1 cellular context compared by ENCODE assay signal in the genomic region with DNA sequence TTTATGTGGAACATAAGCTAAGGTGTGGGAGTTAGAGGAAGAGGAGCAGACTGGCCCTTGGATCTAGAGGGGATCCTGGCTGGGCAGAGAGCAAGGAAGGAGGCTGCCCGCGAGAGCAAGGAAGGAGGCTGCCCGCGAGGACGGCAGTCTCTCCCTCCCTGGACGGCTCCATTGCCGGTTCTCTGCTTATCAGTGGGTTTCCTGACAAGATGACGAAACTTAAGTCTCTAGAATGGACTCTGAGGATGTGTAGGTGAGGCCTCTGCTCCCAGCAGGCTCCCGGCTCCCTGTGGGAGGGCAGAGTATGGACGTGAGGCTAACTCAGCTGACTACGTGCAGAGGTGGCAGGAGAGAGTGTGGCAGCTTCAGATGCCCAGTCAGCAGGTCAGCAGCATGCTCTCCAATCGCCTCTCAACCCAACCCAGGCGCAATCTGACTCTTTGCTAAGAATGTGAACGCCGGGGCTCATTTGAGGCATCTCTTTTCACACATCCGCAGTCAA.
A peak's percentile ranks its signal among the peaks of the same experiment; 100 is the strongest.
TF ChIP-seq lines count a peak whose summit lies in the region.

No MANE protein-coding gene starts in this region.

TF ChIP-seq in K562, 482 proteins besides CTCF, POLR2A, EP300 and RAD21 (continued from another document and continues in another):
- no peak for TF ChIP-seq HOMEZ (CRISPR knock-in tag; IDR thresholded peaks at IDR 0.05)
- TF ChIP-seq, protein P1, sequence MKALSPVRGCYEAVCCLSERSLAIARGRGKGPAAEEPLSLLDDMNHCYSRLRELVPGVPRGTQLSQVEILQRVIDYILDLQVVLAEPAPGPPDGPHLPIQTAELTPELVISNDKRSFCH (CRISPR knock-in tag; IDR thresholded peaks at IDR 0.05): no peak
- TF ChIP-seq, protein P1 (tag; IDR thresholded peaks at IDR 0.05): peak; percentile 17; the same call in 1 of the 2 replicates
- TF ChIP-seq MAZ (CRISPR knock-in tag; conservative IDR thresholded peaks at IDR 0.05 in 1 of 2, IDR thresholded peaks at IDR 0.05 in 1 of 2): no peak
- no peak for TF ChIP-seq IRF2 (CRISPR knock-in tag; IDR thresholded peaks at IDR 0.05)
- no peak for TF ChIP-seq NR4A1 (CRISPR knock-in tag; IDR thresholded peaks at IDR 0.05)
- peak; percentile 59; the same call in 1 of the 2 replicates for TF ChIP-seq NR4A1 (tag; IDR thresholded peaks at IDR 0.05)
- TF ChIP-seq TRIM28 (IDR thresholded peaks at IDR 0.05): no peak
- TF ChIP-seq NEUROD1 (IDR thresholded peaks at IDR 0.05; ENCODE audit: borderline replicate concordance, low read depth, low read length, partially characterized antibody): no peak
- TF ChIP-seq DPF2 (IDR thresholded peaks at IDR 0.05): peak; percentile 36; the same call in 1 of the 2 replicates
- TF ChIP-seq ARID1B (IDR thresholded peaks at IDR 0.05): peak; percentile 42; the same call in 1 of the 2 replicates
- TF ChIP-seq CEBPG (CRISPR knock-in tag; IDR thresholded peaks at IDR 0.05): 0 out of 2 replicates have a peak, but pooled peaks have one; percentile 18
- TF ChIP-seq CEBPG (tag; conservative IDR thresholded peaks at IDR 0.05 in 1 of 2, IDR thresholded peaks at IDR 0.05 in 1 of 2): peak; percentile 46 to 70; a peak in 3 of 4 replicates
- TF ChIP-seq TFAM (CRISPR knock-in tag; conservative IDR thresholded peaks at IDR 0.05): no peak
- TF ChIP-seq SFPQ (IDR thresholded peaks at IDR 0.05; ENCODE audit: low read depth, low read length): no peak
- no peak for TF ChIP-seq NCOR1 (IDR thresholded peaks at IDR 0.05)
- TF ChIP-seq ATF7 (IDR thresholded peaks at IDR 0.05): peak; percentile 45
- no peak for TF ChIP-seq EHMT2 (IDR thresholded peaks at IDR 0.05)
- TF ChIP-seq JUN (IDR thresholded peaks at IDR 0.05; ENCODE audit: borderline replicate concordance, low read depth, low read length): no peak
- TF ChIP-seq JUN (CRISPR knock-in tag; IDR thresholded peaks at IDR 0.05; ENCODE audit: borderline replicate concordance): no peak
- TF ChIP-seq, protein P2, sequence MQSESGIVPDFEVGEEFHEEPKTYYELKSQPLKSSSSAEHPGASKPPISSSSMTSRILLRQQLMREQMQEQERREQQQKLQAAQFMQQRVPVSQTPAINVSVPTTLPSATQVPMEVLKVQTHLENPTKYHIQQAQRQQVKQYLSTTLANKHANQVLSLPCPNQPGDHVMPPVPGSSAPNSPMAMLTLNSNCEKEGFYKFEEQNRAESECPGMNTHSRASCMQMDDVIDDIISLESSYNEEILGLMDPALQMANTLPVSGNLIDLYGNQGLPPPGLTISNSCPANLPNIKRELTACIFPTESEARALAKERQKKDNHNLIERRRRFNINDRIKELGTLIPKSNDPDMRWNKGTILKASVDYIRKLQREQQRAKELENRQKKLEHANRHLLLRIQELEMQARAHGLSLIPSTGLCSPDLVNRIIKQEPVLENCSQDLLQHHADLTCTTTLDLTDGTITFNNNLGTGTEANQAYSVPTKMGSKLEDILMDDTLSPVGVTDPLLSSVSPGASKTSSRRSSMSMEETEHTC (IDR thresholded peaks at IDR 0.05): no peak
- peak; percentile 55; the same call in 1 of the 2 replicates for TF ChIP-seq MTA3 (IDR thresholded peaks at IDR 0.05; ENCODE audit: borderline replicate concordance)
- TF ChIP-seq TFAP4 (CRISPR knock-in tag; IDR thresholded peaks at IDR 0.05; ENCODE audit: borderline replicate concordance): peak; percentile 32; the same call in 1 of the 2 replicates
- TF ChIP-seq, protein P3, sequence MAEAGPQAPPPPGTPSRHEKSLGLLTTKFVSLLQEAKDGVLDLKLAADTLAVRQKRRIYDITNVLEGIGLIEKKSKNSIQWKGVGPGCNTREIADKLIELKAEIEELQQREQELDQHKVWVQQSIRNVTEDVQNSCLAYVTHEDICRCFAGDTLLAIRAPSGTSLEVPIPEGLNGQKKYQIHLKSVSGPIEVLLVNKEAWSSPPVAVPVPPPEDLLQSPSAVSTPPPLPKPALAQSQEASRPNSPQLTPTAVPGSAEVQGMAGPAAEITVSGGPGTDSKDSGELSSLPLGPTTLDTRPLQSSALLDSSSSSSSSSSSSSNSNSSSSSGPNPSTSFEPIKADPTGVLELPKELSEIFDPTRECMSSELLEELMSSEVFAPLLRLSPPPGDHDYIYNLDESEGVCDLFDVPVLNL (CRISPR knock-in tag; IDR thresholded peaks at IDR 0.05; ENCODE audit: low read depth): no peak
- peak; percentile 26; the same call in 1 of the 2 replicates for TF ChIP-seq SOX6 (IDR thresholded peaks at IDR 0.05)
- TF ChIP-seq FOXP4 (CRISPR knock-in tag; IDR thresholded peaks at IDR 0.05; ENCODE audit: borderline replicate concordance): no peak
- peak; percentile 46; the same call in 1 of the 2 replicates for TF ChIP-seq NFRKB (IDR thresholded peaks at IDR 0.05; ENCODE audit: low read depth)
- TF ChIP-seq NFE2 (IDR thresholded peaks at IDR 0.05; ENCODE audit: low read depth): no peak
- TF ChIP-seq ATF1 (CRISPR knock-in tag; IDR thresholded peaks at IDR 0.05): no peak
- TF ChIP-seq ATF1 (tag; IDR thresholded peaks at IDR 0.05): no peak; the same call in 1 of the 2 replicates
- peak; percentile 6 for TF ChIP-seq ZFP36 (IDR thresholded peaks at IDR 0.05; ENCODE audit: low read depth, low read length, partially characterized antibody)
- TF ChIP-seq SMARCA4 (IDR thresholded peaks at IDR 0.05): peak; percentile 39; the same call in 1 of the 2 replicates
- TF ChIP-seq ZNF134 (CRISPR knock-in tag; conservative IDR thresholded peaks at IDR 0.05): no peak
- no peak for TF ChIP-seq MYBL2 (IDR thresholded peaks at IDR 0.05; ENCODE audit: low read depth)
- no peak for TF ChIP-seq MYBL2 (CRISPR knock-in tag; IDR thresholded peaks at IDR 0.05; ENCODE audit: borderline replicate concordance)
- no peak for TF ChIP-seq ZNF324 (CRISPR knock-in tag; IDR thresholded peaks at IDR 0.05)
- TF ChIP-seq TOE1 (IDR thresholded peaks at IDR 0.05; ENCODE audit: borderline replicate concordance): no peak
- no peak for TF ChIP-seq TOE1 (CRISPR knock-in tag; IDR thresholded peaks at IDR 0.05; ENCODE audit: borderline replicate concordance, low read depth)
- no peak for TF ChIP-seq XRCC5 (IDR thresholded peaks at IDR 0.05; ENCODE audit: low read depth, low read length)
- 0 out of 2 replicates have a peak, but pooled peaks have one; percentile 3 for TF ChIP-seq CBFA2T3 (IDR thresholded peaks at IDR 0.05)
- TF ChIP-seq NUFIP1 (IDR thresholded peaks at IDR 0.05; ENCODE audit: partially characterized antibody): no peak
- TF ChIP-seq, protein P4, sequence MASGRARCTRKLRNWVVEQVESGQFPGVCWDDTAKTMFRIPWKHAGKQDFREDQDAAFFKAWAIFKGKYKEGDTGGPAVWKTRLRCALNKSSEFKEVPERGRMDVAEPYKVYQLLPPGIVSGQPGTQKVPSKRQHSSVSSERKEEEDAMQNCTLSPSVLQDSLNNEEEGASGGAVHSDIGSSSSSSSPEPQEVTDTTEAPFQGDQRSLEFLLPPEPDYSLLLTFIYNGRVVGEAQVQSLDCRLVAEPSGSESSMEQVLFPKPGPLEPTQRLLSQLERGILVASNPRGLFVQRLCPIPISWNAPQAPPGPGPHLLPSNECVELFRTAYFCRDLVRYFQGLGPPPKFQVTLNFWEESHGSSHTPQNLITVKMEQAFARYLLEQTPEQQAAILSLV (tag; IDR thresholded peaks at IDR 0.05): no peak
- TF ChIP-seq TCFL5 (CRISPR knock-in tag; conservative IDR thresholded peaks at IDR 0.05): no peak
- TF ChIP-seq ARHGAP35 (IDR thresholded peaks at IDR 0.05; ENCODE audit: partially characterized antibody): no peak
- no peak for TF ChIP-seq RFX7 (CRISPR knock-in tag; IDR thresholded peaks at IDR 0.05)
- no peak for TF ChIP-seq ZNF140 (CRISPR knock-in tag; IDR thresholded peaks at IDR 0.05)
- TF ChIP-seq RHOXF2B (CRISPR knock-in tag; conservative IDR thresholded peaks at IDR 0.05): no peak
- 0 out of 2 replicates have a peak, but pooled peaks have one; percentile 56 for TF ChIP-seq ETV5 (CRISPR knock-in tag; IDR thresholded peaks at IDR 0.05; ENCODE audit: low read depth)
- TF ChIP-seq, protein P5, sequence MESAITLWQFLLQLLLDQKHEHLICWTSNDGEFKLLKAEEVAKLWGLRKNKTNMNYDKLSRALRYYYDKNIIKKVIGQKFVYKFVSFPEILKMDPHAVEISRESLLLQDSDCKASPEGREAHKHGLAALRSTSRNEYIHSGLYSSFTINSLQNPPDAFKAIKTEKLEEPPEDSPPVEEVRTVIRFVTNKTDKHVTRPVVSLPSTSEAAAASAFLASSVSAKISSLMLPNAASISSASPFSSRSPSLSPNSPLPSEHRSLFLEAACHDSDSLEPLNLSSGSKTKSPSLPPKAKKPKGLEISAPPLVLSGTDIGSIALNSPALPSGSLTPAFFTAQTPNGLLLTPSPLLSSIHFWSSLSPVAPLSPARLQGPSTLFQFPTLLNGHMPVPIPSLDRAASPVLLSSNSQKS (CRISPR knock-in tag; IDR thresholded peaks at IDR 0.05): no peak
- peak; percentile 60; the same call in 1 of the 2 replicates for TF ChIP-seq CTBP1 (IDR thresholded peaks at IDR 0.05; ENCODE audit: borderline replicate concordance)
- no peak for TF ChIP-seq ZNF780A (CRISPR knock-in tag; IDR thresholded peaks at IDR 0.05)
- TF ChIP-seq XRCC3 (IDR thresholded peaks at IDR 0.05): no peak
- TF ChIP-seq ZNF311 (CRISPR knock-in tag; IDR thresholded peaks at IDR 0.05): no peak
- no peak for TF ChIP-seq MIER1 (IDR thresholded peaks at IDR 0.05; ENCODE audit: low read depth)
- TF ChIP-seq NRF1 (conservative IDR thresholded peaks at IDR 0.05 in 1 of 2, IDR thresholded peaks at IDR 0.05 in 1 of 2): no peak
- no peak for TF ChIP-seq ZNF75A (CRISPR knock-in tag; IDR thresholded peaks at IDR 0.05)
- TF ChIP-seq ZNF12 (CRISPR knock-in tag; IDR thresholded peaks at IDR 0.05): no peak
- peak; percentile 58; the same call in 1 of the 2 replicates for TF ChIP-seq L3MBTL2 (IDR thresholded peaks at IDR 0.05)
- no peak for TF ChIP-seq HMG20B (CRISPR knock-in tag; IDR thresholded peaks at IDR 0.05)
- peak; percentile 40; the same call in 1 of the 2 replicates for TF ChIP-seq RBFOX2 (IDR thresholded peaks at IDR 0.05; ENCODE audit: low read depth, low read length)
